ENCODE assay signal across 26 cellular contexts in genomic region chr15:85367741-85368140, GRCh38.
"Had no signal": no experiment of that assay in that cellular context is flagged by ENCODE, and none has a peak within 500 bp of the region (broad histone marks: within the 10 kb centered on the region; RNA-seq: fewer than 3 reads in every experiment).

No MANE protein-coding gene starts in this region.

- H3K27ac Mint-ChIP-seq: activated CD8-positive, alpha-beta memory T cell treated with anti-CD3 and anti-CD28 coated beads, Interleukin-2, amount 10 ng/mL, durations not matched to agents 7 days and 5 days; activated CD8-positive, alpha-beta T cell treated with anti-CD3 and anti-CD28 coated beads, Interleukin-2, amount 10 ng/mL, durations not matched to agents 7 days and 5 days; mesothelial cell of epicardium; natural killer cell; neural progenitor cell; stimulated activated naive B cell treated with anti-CD40 and anti-IgM and Interleukin-4, amounts not matched to agents 10 μg/mL and 1 μg/mL and 100 μg/mL, for 72 hours had no signal

- H3K4me2 ChIP-seq: neural progenitor cell, smooth muscle cell had no signal

- H3K36me3 Mint-ChIP-seq: activated CD8-positive, alpha-beta memory T cell treated with anti-CD3 and anti-CD28 coated beads, Interleukin-2, amount 10 ng/mL, durations not matched to agents 7 days and 5 days; mesothelial cell of epicardium; natural killer cell; neural progenitor cell; stimulated activated naive B cell treated with anti-CD40 and anti-IgM and Interleukin-4, amounts not matched to agents 10 μg/mL and 1 μg/mL and 100 μg/mL, for 72 hours had no signal

- H2AFZ ChIP-seq: neural progenitor cell, parathyroid adenoma had no signal

- H3K36me3 ChIP-seq: neural progenitor cell, stomach, thyroid gland, upper lobe of left lung had no signal

- H3K79me2 ChIP-seq: parathyroid adenoma had no signal

- H3K9me3 ChIP-seq: psoas muscle, stomach, thyroid gland, upper lobe of left lung had no signal

- ATAC-seq: activated CD8-positive, alpha-beta memory T cell treated with anti-CD3 and anti-CD28 coated beads, Interleukin-2, amount 10 ng/mL, durations not matched to agents 7 days and 5 days; activated CD8-positive, alpha-beta T cell treated with anti-CD3 and anti-CD28 coated beads, Interleukin-2, amount 10 ng/mL, durations not matched to agents 7 days and 5 days; left cardiac atrium; natural killer cell; psoas muscle had no signal

- H3K4me3 Mint-ChIP-seq: activated CD8-positive, alpha-beta memory T cell treated with anti-CD3 and anti-CD28 coated beads, Interleukin-2, amount 10 ng/mL, durations not matched to agents 7 days and 5 days; activated CD8-positive, alpha-beta T cell treated with anti-CD3 and anti-CD28 coated beads, Interleukin-2, amount 10 ng/mL, durations not matched to agents 7 days and 5 days; mesothelial cell of epicardium; natural killer cell; neural progenitor cell; stimulated activated naive B cell treated with anti-CD40 and anti-IgM and Interleukin-4, amounts not matched to agents 10 μg/mL and 1 μg/mL and 100 μg/mL, for 72 hours had no signal

- H3K27ac ChIP-seq: neural progenitor cell, parathyroid adenoma, psoas muscle, stomach, thyroid gland, upper lobe of left lung had no signal

- H3K27me3 ChIP-seq: neural progenitor cell, stomach, thyroid gland, upper lobe of left lung had no signal

- H3K27me3 Mint-ChIP-seq: activated CD8-positive, alpha-beta memory T cell treated with anti-CD3 and anti-CD28 coated beads, Interleukin-2, amount 10 ng/mL, durations not matched to agents 7 days and 5 days; stimulated activated naive B cell treated with anti-CD40 and anti-IgM and Interleukin-4, amounts not matched to agents 10 μg/mL and 1 μg/mL and 100 μg/mL, for 72 hours had no signal

- H3K9ac ChIP-seq: neural progenitor cell, parathyroid adenoma had no signal

- H3K9me3 Mint-ChIP-seq: natural killer cell; neural progenitor cell; stimulated activated naive B cell treated with anti-CD40 and anti-IgM and Interleukin-4, amounts not matched to agents 10 μg/mL and 1 μg/mL and 100 μg/mL, for 72 hours had no signal

- H3K4me1 ChIP-seq: neural progenitor cell, parathyroid adenoma, stomach, thyroid gland, upper lobe of left lung had no signal

- H3K4me3 ChIP-seq: neural progenitor cell, psoas muscle, smooth muscle cell, stomach, thyroid gland, upper lobe of left lung had no signal

- H3K4me1 Mint-ChIP-seq: mesothelial cell of epicardium, natural killer cell, neural progenitor cell had no signal

- DNase-seq: activated CD4-positive, alpha-beta T cell treated with anti-CD3 and anti-CD28 coated beads for 1 hour; activated CD8-positive, alpha-beta memory T cell treated with anti-CD3 and anti-CD28 coated beads, Interleukin-2, amount 10 ng/mL, durations not matched to agents 7 days and 5 days; activated CD8-positive, alpha-beta T cell treated with anti-CD3 and anti-CD28 coated beads, Interleukin-2, amount 10 ng/mL, durations not matched to agents 7 days and 5 days; activated effector memory CD4-positive, alpha-beta T cell treated with Interleukin-2 at 50 U/mL for 16 hours; activated naive CD4-positive, alpha-beta T cell treated with Interleukin-2 at 50 U/mL for 16 hours; amygdala; caudate nucleus; head of caudate nucleus; hippocampal formation; left cardiac atrium; mammary epithelial cell; natural killer cell; occipital lobe; psoas muscle; stimulated activated CD4-positive, alpha-beta T cell treated with anti-CD3 and anti-CD28 coated beads, Interleukin-1b, Interleukin-23, amount 100 ng/mL, for 48 hours; stimulated activated CD4-positive, alpha-beta T cell treated with anti-CD3 and anti-CD28 coated beads, Interleukin-4, amount 100 ng/mL, for 4 hours; stimulated activated CD8-positive, alpha-beta memory T cell treated with anti-CD3 and anti-CD28 coated beads, Interleukin-4, amount 100 ng/mL, for 48 hours; stimulated activated naive B cell treated with anti-CD40 and anti-IgM and Interleukin-4, amounts not matched to agents 10 μg/mL and 1 μg/mL and 100 μg/mL, for 72 hours; stomach; T1000; thyroid gland; upper lobe of left lung had no signal
